Comparison of ENCODE assay signal across 8 cellular contexts in genomic region chr2:222862068-222862914, GRCh38. TPM values are rescaled to one million over a fixed set of nuclear protein-coding genes. Genes with fewer than 3 reads are reported as not detected.
DNase-seq lines count a peak whose midpoint lies in the region; ATAC-seq and TF ChIP-seq lines count a peak whose summit lies in the region.

No MANE protein-coding gene starts in this region.

- H3K27ac Mint-ChIP-seq in osteocyte (ENCODE audit: unreplicated experiment) = no peak overlapping the region

- no peaks in the 10 kb centered on the region for H3K27me3 ChIP-seq in ACC112 (ENCODE audit: insufficient read depth, low read length)

- H2AFZ ChIP-seq in ACC112 (ENCODE audit: low read length, unreplicated experiment) = no peak overlapping the region

- DNase-seq in GM12865 (ENCODE audit: low read depth) (no peak), RWPE1 (ENCODE audit: low spot score) (no peak), fibroblast of peridontal ligament (ENCODE audit: extremely low read depth) (peak; percentile 71), osteocyte (ENCODE audit: extremely low spot score, unreplicated experiment) (no peak), HPDE6-E6E7 (ENCODE audit: extremely low spot score) (no peak)

- H3K27ac ChIP-seq in ACC112 (ENCODE audit: low read depth, low read length) = peak overlapping the region; percentile 66; the same call in 1 of the 2 replicates
- H3K27ac ChIP-seq in RWPE1 = peak overlapping the region; percentile 92

- H3K36me3 ChIP-seq in ACC112 (ENCODE audit: insufficient read depth, low read length) = no peaks in the 10 kb centered on the region

- CTCF ChIA-PET in RWPE1 (lab: Yijun Ruan, JAX) = interaction anchor here (0.6 to 0.9 kb wide), 3 partner anchors 54 to 985 kb away, joined by 3 to 4 read pairs (median 4); no protein-coding TSS in a partner anchor

- H3K9me3 Mint-ChIP-seq in osteocyte (ENCODE audit: unreplicated experiment) = no peaks in the 10 kb centered on the region

- peak overlapping the region; percentile 91 for H3K4me3 ChIP-seq in ACC112 (ENCODE audit: low read depth, low read length)
- H3K4me3 ChIP-seq in GM12865 (ENCODE audit: low read depth, low read length) = peak overlapping the region; percentile 96

- TF ChIP-seq CTCF in GM12865 (IDR thresholded peaks at IDR 0.05; ENCODE audit: insufficient read depth, low read depth, low read length, missing control alignments) (no peak), RWPE1 (conservative IDR thresholded peaks at IDR 0.05; ENCODE audit: low read depth) (peak; percentile 24), osteocyte (IDR thresholded peaks at IDR 0.05) (peak; percentile 60)

- ATAC-seq in GM21367 (IDR thresholded peaks at IDR 0.05; ENCODE audit: unreplicated experiment) (no peak), HG02938 (IDR thresholded peaks at IDR 0.05; ENCODE audit: unreplicated experiment) (no peak)

- H3K4me1 ChIP-seq in ACC112 (ENCODE audit: control insufficient read depth, insufficient read depth, low read length, unreplicated experiment) = peaks cover 42% of the 10 kb centered on the region

- no peaks in the 10 kb centered on the region for H3K27me3 Mint-ChIP-seq in osteocyte (ENCODE audit: unreplicated experiment)

- no peaks in the 10 kb centered on the region for H3K36me3 Mint-ChIP-seq in osteocyte (ENCODE audit: unreplicated experiment)

- H3K4me1 Mint-ChIP-seq in osteocyte (ENCODE audit: unreplicated experiment) = peaks cover 15% of the 10 kb centered on the region

- POLR2A ChIA-PET in RWPE1 (lab: Yijun Ruan, JAX; ENCODE audit: low non-redundant PET) = no interaction called here

- H3K4me3 Mint-ChIP-seq in osteocyte (ENCODE audit: unreplicated experiment) = no peak overlapping the region

- peaks cover 63% of the 10 kb centered on the region for H3K79me2 ChIP-seq in ACC112 (ENCODE audit: control insufficient read depth, insufficient read depth, low read length, unreplicated experiment)

RNA-seq across cellular contexts. Expression of gene ACSL3, which starts 1.5 kb away (rescaled TPM):
- 129 and 131 TPM in 2 replicates for total RNA-seq in osteocyte
